In genomic region chr20:54416770-54417169, GRCh38 we compare ENCODE assay signal across 26 cellular contexts. TPM values are rescaled to one million over a fixed set of nuclear protein-coding genes. Genes with fewer than 3 reads are reported as not detected.
"Had no signal": no experiment of that assay in that cellular context is flagged by ENCODE, and none has a peak within 500 bp of the region (broad histone marks: within the 10 kb centered on the region; RNA-seq: fewer than 3 reads in every experiment).

No MANE protein-coding gene starts in this region.

- H3K27me3 ChIP-seq: esophagus muscularis mucosa, ovary, stomach, thyroid gland had no signal

- ATAC-seq: left colon; left ventricle myocardium superior; lower lobe of right lung; naive thymus-derived CD8-positive, alpha-beta T cell; right lobe of liver had no signal

- FAIRE-seq: endothelial cell of umbilical vein, small intestine had no signal

- H3K4me1 ChIP-seq: esophagus muscularis mucosa, lower lobe of right lung, right lobe of liver, stomach, thyroid gland had no signal

- H3K4me3 Mint-ChIP-seq: immature natural killer cell; naive thymus-derived CD8-positive, alpha-beta T cell; nephron progenitor cell had no signal

- DNase-seq: dermis blood vessel endothelial cell; effector memory CD4-positive, alpha-beta T cell; foreskin melanocyte; hypothalamus; immature natural killer cell; islet precursor cell; kidney glomerular epithelial cell; left colon; left ventricle myocardium superior; lower lobe of right lung; naive thymus-derived CD8-positive, alpha-beta T cell; nephron progenitor cell; occipital lobe; ovary; retina; right lobe of liver; small intestine; stimulated activated CD4-positive, alpha-beta T cell treated with anti-CD3 and anti-CD28 coated beads, Interleukin-15, amount 100 ng/mL, for 24 hours; stimulated activated CD4-positive, alpha-beta T cell treated with anti-CD3 and anti-CD28 coated beads, Interleukin-2, amount 100 ng/mL, for 48 hours; stimulated activated naive CD4-positive, alpha-beta T cell treated with Interleukin-2 at 50 U/mL for 16 hours; stomach; thyroid gland; trophoblast cell had no signal

- H3K4me3 ChIP-seq: coronary artery, esophagus muscularis mucosa, lower lobe of right lung, ovary, right lobe of liver, stomach, thyroid gland had no signal

- H3K9me3 ChIP-seq: esophagus muscularis mucosa, ovary, right lobe of liver, stomach, thyroid gland had no signal

- H3K27ac Mint-ChIP-seq: immature natural killer cell; naive thymus-derived CD8-positive, alpha-beta T cell; nephron progenitor cell had no signal

- H3K36me3 Mint-ChIP-seq: immature natural killer cell; naive thymus-derived CD8-positive, alpha-beta T cell had no signal

- H3K4me1 Mint-ChIP-seq: immature natural killer cell; naive thymus-derived CD8-positive, alpha-beta T cell; nephron progenitor cell had no signal

- H3K9me3 Mint-ChIP-seq: nephron progenitor cell had no signal

- H3K36me3 ChIP-seq: esophagus muscularis mucosa, lower lobe of right lung, ovary, right lobe of liver, stomach, thyroid gland had no signal

- H3K27ac ChIP-seq: coronary artery, esophagus muscularis mucosa, lower lobe of right lung, ovary, right lobe of liver, stomach, thyroid gland had no signal

RNA-seq across cellular contexts. Expression of gene DOK5, which starts 58.6 kb away (rescaled TPM):
- total RNA-seq: naive thymus-derived CD8-positive, alpha-beta T cell had no signal
- polyA plus RNA-seq: immature natural killer cell; naive thymus-derived CD8-positive, alpha-beta T cell had no signal
